ENCODE assay signal across 7 cellular contexts in the genomic region with DNA sequence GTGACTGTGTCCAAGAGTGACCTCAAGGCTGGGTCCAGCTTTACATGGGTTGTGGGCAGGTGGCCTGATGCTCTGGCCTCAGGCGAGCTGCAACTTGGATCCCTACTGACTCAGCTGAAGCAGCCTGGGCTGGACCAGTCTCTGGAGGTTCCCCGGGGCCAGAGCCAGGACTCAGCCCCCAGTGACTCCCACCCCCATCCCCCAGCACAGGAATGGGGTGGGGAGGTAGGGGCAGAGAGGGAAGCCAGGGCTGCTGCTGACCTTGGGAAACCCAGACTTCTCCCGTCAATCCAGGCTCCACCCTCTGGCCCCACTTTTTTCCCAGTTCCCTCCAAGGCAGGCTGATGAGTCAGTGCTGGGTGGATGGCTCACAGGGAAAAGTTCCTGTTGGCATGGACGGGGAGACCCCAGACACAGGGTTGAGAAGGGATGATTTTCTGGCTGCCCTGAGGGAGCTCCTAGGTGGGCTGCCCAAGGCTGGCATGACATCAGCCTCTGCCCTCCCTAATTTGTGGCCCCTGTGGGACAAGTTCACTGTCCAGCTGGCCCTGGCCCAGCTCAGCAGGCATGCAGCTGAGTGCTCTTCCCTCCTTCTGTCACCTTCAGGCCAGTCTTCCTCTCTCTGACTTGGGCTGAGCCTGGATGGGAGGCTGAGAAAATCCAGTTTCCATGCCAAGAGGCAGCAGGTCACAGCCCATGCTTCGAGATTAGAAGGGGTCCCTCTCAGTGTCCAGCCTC. TPM values are rescaled to one million over a fixed set of nuclear protein-coding genes. Genes with fewer than 3 reads are reported as not detected.
DNase-seq lines count a peak whose midpoint lies in the region; ATAC-seq and TF ChIP-seq lines count a peak whose summit lies in the region.

No MANE protein-coding gene starts in this region.

- H3K27ac ChIP-seq in substantia nigra (ENCODE audit: low read depth, low read length, poor library complexity, severe bottlenecking): peak overlapping the region; percentile 61

- H3K4me3 ChIP-seq in GM12864 (ENCODE audit: low read depth, low read length) (peak overlapping the region; percentile 88), cardiac fibroblast (replicated peaks in 1 of 2; ENCODE audit: low read depth in 2 of 2, low read length in 2 of 2) (peak overlapping the region; percentile 74 to 88)

- no peak for ATAC-seq in left lobe of liver
- ATAC-seq in GM21381 (IDR thresholded peaks at IDR 0.05; ENCODE audit: unreplicated experiment): no peak

- no peak for DNase-seq in GM12864 (ENCODE audit: low read depth)
- DNase-seq in NCI-H446 (lab: John Stamatoyannopoulos, UW): peak; percentile 76 to 88
- peak; percentile 90 to 92 for DNase-seq in cardiac fibroblast (ENCODE audit: low read depth in 2 of 2)
- peak; percentile 49 for DNase-seq in left lobe of liver (ENCODE audit: low spot score)
- DNase-seq in substantia nigra (lab: John Stamatoyannopoulos, UW): peak in 14 of 49 donors; percentile 23 to 80 (median 58)
- no peak for DNase-seq in GM20000 (ENCODE audit: low spot score)

- TF ChIP-seq CTCF in GM12864 (IDR thresholded peaks at IDR 0.05; ENCODE audit: low read depth, low read length, missing control alignments) (no peak), cardiac fibroblast (IDR thresholded peaks at IDR 0.05; ENCODE audit: low read depth, low read length) (no peak), GM20000 (IDR thresholded peaks at IDR 0.05; ENCODE audit: extremely low read depth, missing control alignments) (no peak)

RNA-seq across cellular contexts. Expression of a gene that starts 2.2 kb away (rescaled TPM):
- 3.0 TPM for total RNA-seq in left lobe of liver

RNA-seq across cellular contexts. Expression of a gene that starts 37.9 kb away (rescaled TPM):
- total RNA-seq in left lobe of liver: 16.0 TPM

Comparison
In these comparisons a context has a peak if more than half of its experiments do, and no peak if none do; other contexts are left out.
1. DNase-seq: peak in NCI-H446 (2 of 2), cardiac fibroblast (2 of 2) and left lobe of liver (single experiment); none in GM12864 (single experiment) and GM20000 (single experiment).